17 cellular contexts compared by ENCODE assay signal in genomic region chr1:184422490-184423233, GRCh38. TPM values are rescaled to one million over a fixed set of nuclear protein-coding genes. Genes with fewer than 3 reads are reported as not detected.
DNase-seq lines count a peak whose midpoint lies in the region; TF ChIP-seq lines count a peak whose summit lies in the region.
"Had no signal": no experiment of that assay in that cellular context is flagged by ENCODE, and none has a peak within 500 bp of the region (broad histone marks: within the 10 kb centered on the region; RNA-seq: fewer than 3 reads in every experiment).

No MANE protein-coding gene starts in this region.

- TF ChIP-seq CTCF in 22Rv1 (IDR thresholded peaks at IDR 0.05) (no peak), epithelial cell of esophagus (IDR thresholded peaks at IDR 0.05; ENCODE audit: insufficient read depth, low read depth, low read length, missing control alignments) (no peak)

- H3K27ac ChIP-seq in 22Rv1: peak overlapping the region; percentile 92

- no peak overlapping the region for H3K4me3 ChIP-seq in epithelial cell of esophagus (ENCODE audit: low read length)
- H3K4me3 ChIP-seq: K562, Peyer's patch had no signal

- DNase-seq in HCEC 1CT (peak; percentile 13), epithelial cell of esophagus (ENCODE audit: low read depth) (peak; percentile 20), lung microvascular endothelial cell (ENCODE audit: low read depth in 2 of 2) (peak; percentile 35 to 58), NCI-H526 (lab: John Stamatoyannopoulos, UW) (no peak), midbrain (lab: John Stamatoyannopoulos, UW) (no peak), DMS 273 (lab: John Stamatoyannopoulos, UW; ENCODE audit: unreplicated experiment) (no peak), amygdala (lab: John Stamatoyannopoulos, UW) (no peak)
- DNase-seq: AML-193; CD4-positive, alpha-beta T cell; H9; NCI-H1092; NCI-H1694 treated with DMSO at 0.1 percent for 48 hours; NCI-H446 treated with DMSO at 0.1 percent for 48 hours; Peyer's patch; SHP77 had no signal

RNA-seq across cellular contexts. Expression of gene C1orf21, which starts 35.8 kb away (rescaled TPM):
- total RNA-seq in lung microvascular endothelial cell: 2.8 and 12.7 TPM in 2 replicates

Comparison
In these comparisons a context has a peak if more than half of its experiments do, and no peak if none do; other contexts are left out.
1. DNase-seq: peak in HCEC 1CT (single experiment), epithelial cell of esophagus (single experiment) and lung microvascular endothelial cell (2 of 2); none in NCI-H526 (0 of 2), midbrain (single experiment), DMS 273 (single experiment) and amygdala (0 of 56).